ENCODE assay signal across 8 cellular contexts in genomic region chrX:41921492-41922124, GRCh38. TPM values are rescaled to one million over a fixed set of nuclear protein-coding genes. Genes with fewer than 3 reads are reported as not detected.
DNase-seq lines count a peak whose midpoint lies in the region; ATAC-seq and TF ChIP-seq lines count a peak whose summit lies in the region.

No MANE protein-coding gene starts in this region.

- H3K36me3 ChIP-seq in Caco-2 (ENCODE audit: control insufficient read depth, insufficient read depth, low read length) (no peaks in the 10 kb centered on the region), iPS-15b (ENCODE audit: control insufficient read depth, insufficient read depth, low read length) (no peaks in the 10 kb centered on the region)

- peaks cover 11% of the 10 kb centered on the region for H3K36me3 Mint-ChIP-seq in Caco-2 (ENCODE audit: insufficient read depth, unreplicated experiment)
- no peaks in the 10 kb centered on the region for H3K36me3 Mint-ChIP-seq in activated CD4-positive, alpha-beta memory T cell treated with anti-CD3 and anti-CD28 coated beads for 36 hours
- no peaks in the 10 kb centered on the region for H3K36me3 Mint-ChIP-seq in stimulated activated naive CD8-positive, alpha-beta T cell treated with anti-CD3 and anti-CD28 coated beads, Interleukin-15, Interleukin-2, amounts not matched to agents 100 ng/mL and 50 ng/mL, for 24 hours (ENCODE audit: low read depth)

- TF ChIP-seq CTCF in Caco-2 (IDR thresholded peaks at IDR 0.05; ENCODE audit: insufficient read depth in 1 of 2, low read depth in 1 of 2, low read length in 1 of 2, severe bottlenecking in 1 of 2, unreplicated experiment in 1 of 2) (no peak), omental fat pad (IDR thresholded peaks at IDR 0.05) (no peak)

- no peaks in the 10 kb centered on the region for H3K27me3 Mint-ChIP-seq in Caco-2 (ENCODE audit: insufficient read depth, unreplicated experiment)
- H3K27me3 Mint-ChIP-seq in activated CD4-positive, alpha-beta memory T cell treated with anti-CD3 and anti-CD28 coated beads for 36 hours: no peaks in the 10 kb centered on the region
- H3K27me3 Mint-ChIP-seq in stimulated activated naive CD8-positive, alpha-beta T cell treated with anti-CD3 and anti-CD28 coated beads, Interleukin-15, Interleukin-2, amounts not matched to agents 100 ng/mL and 50 ng/mL, for 24 hours: no peaks in the 10 kb centered on the region

- H3K9me3 ChIP-seq in Caco-2 (no peaks in the 10 kb centered on the region), iPS-15b (ENCODE audit: control insufficient read depth, insufficient read depth, low read length) (no peaks in the 10 kb centered on the region)

- CTCF ChIA-PET in Caco-2 (lab: Charles Lee): no interaction called here
- CTCF ChIA-PET in activated CD4-positive, alpha-beta memory T cell treated with anti-CD3 and anti-CD28 coated beads for 36 hours (lab: Charles Lee): interaction anchor here (1.7 kb wide), 1 partner anchor 15 kb away, joined by 7 read pairs; no protein-coding TSS in a partner anchor

- intact Hi-C loops in Caco-2 (cut with micrococcal nuclease; ENCODE audit: unreplicated experiment): loop anchor here (1.0 to 10.0 kb wide), 6 partner anchors 99 to 363 kb away; no protein-coding TSS in a partner anchor
- intact Hi-C loops in activated CD4-positive, alpha-beta memory T cell treated with anti-CD3 and anti-CD28 coated beads for 36 hours (cut with micrococcal nuclease): loop anchor here (1.0 to 10.0 kb wide), 10 partner anchors 12 to 1021 kb away; partner anchors contain the start of gene DDX3X

- ATAC-seq in HG03565 (IDR thresholded peaks at IDR 0.05; ENCODE audit: unreplicated experiment) (peak; percentile 31), omental fat pad (ENCODE audit: low FRiP score) (no peak)

- H3K9ac ChIP-seq in iPS-15b (ENCODE audit: low read depth, low read length): peak overlapping the region; percentile 29

- DNase-seq in Caco-2: peak in 1 of 2 experiments; percentile 10
- DNase-seq in activated CD4-positive, alpha-beta memory T cell treated with anti-CD3 and anti-CD28 coated beads for 36 hours: no peak
- DNase-seq in stimulated activated CD4-positive, alpha-beta T cell treated with anti-CD3 and anti-CD28 coated beads, Interleukin-4, amount 100 ng/mL, for 4 hours: no peak
- DNase-seq in omental fat pad (ENCODE audit: low spot score): no peak
- DNase-seq in NCI-H1048 (lab: John Stamatoyannopoulos, UW): no peak

- POLR2A ChIA-PET in Caco-2 (lab: Charles Lee): no interaction called here
- POLR2A ChIA-PET in activated CD4-positive, alpha-beta memory T cell treated with anti-CD3 and anti-CD28 coated beads for 36 hours (lab: Charles Lee): interaction anchor here (0.6 to 1.6 kb wide), 3 partner anchors 15 to 1185 kb away, joined by 3 to 8 read pairs (median 3); no protein-coding TSS in a partner anchor

- H3K27me3 ChIP-seq in Caco-2 (replicated peaks; ENCODE audit: control insufficient read depth, insufficient read depth, low read length) (no peaks in the 10 kb centered on the region), iPS-15b (ENCODE audit: control insufficient read depth, insufficient read depth, low read length) (peaks cover 10% of the 10 kb centered on the region)

- H3K9me3 Mint-ChIP-seq in Caco-2 (ENCODE audit: unreplicated experiment): no peaks in the 10 kb centered on the region
- H3K9me3 Mint-ChIP-seq in activated CD4-positive, alpha-beta memory T cell treated with anti-CD3 and anti-CD28 coated beads for 36 hours: no peaks in the 10 kb centered on the region
- H3K9me3 Mint-ChIP-seq in stimulated activated naive CD8-positive, alpha-beta T cell treated with anti-CD3 and anti-CD28 coated beads, Interleukin-15, Interleukin-2, amounts not matched to agents 100 ng/mL and 50 ng/mL, for 24 hours: no peaks in the 10 kb centered on the region

- peak overlapping the region; percentile 63 for H3K4me3 ChIP-seq in Caco-2 (ENCODE audit: low read depth, low read length)
- peak overlapping the region; percentile 86 for H3K4me3 ChIP-seq in iPS-15b (ENCODE audit: low read depth, low read length)

- H3K4me1 Mint-ChIP-seq in Caco-2 (ENCODE audit: low read depth, unreplicated experiment): peaks cover 9% of the 10 kb centered on the region
- peaks cover 42% of the 10 kb centered on the region for H3K4me1 Mint-ChIP-seq in activated CD4-positive, alpha-beta memory T cell treated with anti-CD3 and anti-CD28 coated beads for 36 hours (ENCODE audit: low read depth)
- peaks cover 49% of the 10 kb centered on the region for H3K4me1 Mint-ChIP-seq in stimulated activated naive CD8-positive, alpha-beta T cell treated with anti-CD3 and anti-CD28 coated beads, Interleukin-15, Interleukin-2, amounts not matched to agents 100 ng/mL and 50 ng/mL, for 24 hours (ENCODE audit: low read depth)

- H3K4me1 ChIP-seq in Caco-2 (peaks cover 6% of the 10 kb centered on the region; the same call in 1 of the 2 replicates), iPS-15b (ENCODE audit: control insufficient read depth, insufficient read depth, low read length) (no peaks in the 10 kb centered on the region)

- BruUV-seq in Caco-2 (replicated peaks; lab: Mats Ljungman, UMichigan): TSS peak; percentile 39

- H3K4me3 Mint-ChIP-seq in Caco-2 (ENCODE audit: unreplicated experiment): peak overlapping the region; percentile 98
- peak overlapping the region; percentile 92 for H3K4me3 Mint-ChIP-seq in activated CD4-positive, alpha-beta memory T cell treated with anti-CD3 and anti-CD28 coated beads for 36 hours
- H3K4me3 Mint-ChIP-seq in stimulated activated naive CD8-positive, alpha-beta T cell treated with anti-CD3 and anti-CD28 coated beads, Interleukin-15, Interleukin-2, amounts not matched to agents 100 ng/mL and 50 ng/mL, for 24 hours: peak overlapping the region; percentile 87

- H3K27ac Mint-ChIP-seq in Caco-2 (ENCODE audit: unreplicated experiment): peak overlapping the region; percentile 88
- H3K27ac Mint-ChIP-seq in activated CD4-positive, alpha-beta memory T cell treated with anti-CD3 and anti-CD28 coated beads for 36 hours: peak overlapping the region; percentile 89
- peak overlapping the region; percentile 87 for H3K27ac Mint-ChIP-seq in stimulated activated naive CD8-positive, alpha-beta T cell treated with anti-CD3 and anti-CD28 coated beads, Interleukin-15, Interleukin-2, amounts not matched to agents 100 ng/mL and 50 ng/mL, for 24 hours

RNA-seq across cellular contexts. Expression of gene CASK, which starts 1.7 kb away (rescaled TPM):
- 163 and 174 TPM in 2 replicates for total RNA-seq in Caco-2 (2022)
- total RNA-seq in activated CD4-positive, alpha-beta memory T cell treated with anti-CD3 and anti-CD28 coated beads for 36 hours: 10 to 100 TPM; 27.0 to 27.8 TPM
- 10 to 100 TPM; 26.8 to 42.4 (median 32.9) TPM for total RNA-seq in omental fat pad
